Comparison of ENCODE assay signal across 1 cellular context in the genomic region with DNA sequence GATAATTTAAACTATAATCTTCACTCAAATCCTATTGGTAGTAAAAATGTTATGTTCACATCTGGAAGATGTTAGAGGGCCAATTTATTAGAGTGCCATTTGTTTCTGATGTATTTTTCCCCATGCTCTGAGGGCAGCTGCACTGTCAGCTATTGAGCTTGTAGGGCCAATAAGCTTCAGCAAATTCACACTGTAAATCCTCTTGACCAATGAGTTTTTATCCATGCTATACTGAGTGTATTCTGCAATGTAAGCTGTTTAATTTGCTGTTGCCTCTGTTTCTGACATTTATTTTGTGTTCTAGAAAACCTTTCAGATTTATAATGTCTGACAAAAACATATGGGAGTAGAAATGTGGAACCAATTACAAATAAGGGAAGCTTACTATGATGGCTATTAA.
TF ChIP-seq lines count a peak whose summit lies in the region.

No MANE protein-coding gene starts in this region.

TF ChIP-seq in HepG2, 621 proteins besides CTCF, POLR2A, EP300 and RAD21 (continued from another document):
- TF ChIP-seq MAFK (conservative IDR thresholded peaks at IDR 0.05 in 1 of 2, IDR thresholded peaks at IDR 0.05 in 1 of 2; ENCODE audit: low read length in 2 of 2), result peak; percentile 9 to 46; a peak in 2 of 4 replicates
